27 cellular contexts compared by ENCODE assay signal in the genomic region with DNA sequence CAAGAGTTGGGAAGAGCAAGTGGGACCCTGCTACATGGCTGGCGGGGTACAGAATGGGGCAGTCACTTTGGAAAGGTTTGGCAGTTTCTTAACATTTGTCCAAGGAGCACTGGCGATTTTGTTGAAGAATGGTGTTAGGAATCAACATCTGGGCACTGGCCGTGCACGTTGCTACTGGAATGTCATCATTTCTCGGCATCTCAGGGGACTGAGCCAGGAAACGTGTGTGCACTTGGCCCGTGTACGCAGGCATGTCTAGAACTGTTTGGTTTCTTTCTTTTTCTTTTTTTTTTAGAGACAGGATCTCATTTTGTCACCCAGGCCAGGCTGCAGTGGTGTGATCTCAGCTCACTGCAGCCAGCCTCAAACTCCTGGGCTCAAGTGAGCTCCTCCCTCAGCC. TPM values are rescaled to one million over a fixed set of nuclear protein-coding genes. Genes with fewer than 3 reads are reported as not detected.
DNase-seq lines count a peak whose midpoint lies in the region; ATAC-seq and TF ChIP-seq lines count a peak whose summit lies in the region.
"Had no signal": no experiment of that assay in that cellular context is flagged by ENCODE, and none has a peak within 500 bp of the region (broad histone marks: within the 10 kb centered on the region; RNA-seq: fewer than 3 reads in every experiment).

No MANE protein-coding gene starts in this region.

- no peak for TF ChIP-seq CTCF in RWPE2 (IDR thresholded peaks at IDR 0.05; ENCODE audit: poor library complexity, severe bottlenecking)
- TF ChIP-seq CTCF in prostate gland (IDR thresholded peaks at IDR 0.05), result no peak
- no peak for TF ChIP-seq CTCF in heart right ventricle (IDR thresholded peaks at IDR 0.05)
- no peak for TF ChIP-seq CTCF in type B pancreatic cell (conservative IDR thresholded peaks at IDR 0.05)

- no peaks in the 10 kb centered on the region for H3K9me3 Mint-ChIP-seq in type B pancreatic cell
- H3K9me3 Mint-ChIP-seq: activated naive CD4-positive, alpha-beta T cell treated with anti-CD3 and anti-CD28 coated beads, Interleukin-2, amount 50 U/mL, for 72 hours; activated T-helper 1 cell treated with anti-CD3 and anti-CD28 coated beads, Interleukin-12 subunit alpha, Interleukin-12 subunit beta, Interleukin-2, Interleukin-4 antibody, amounts not matched to agents 30 ng/mL and 10 ng/mL and 1 ng/mL, durations not matched to agents 14 hours and 24 hours and 36 hours; CD8-positive, alpha-beta memory T cell; effector memory CD8-positive, alpha-beta T cell; nephron progenitor cell; stimulated activated naive B cell treated with anti-CD40 and anti-IgM and Interleukin-4, amounts not matched to agents 10 μg/mL and 1 μg/mL and 100 μg/mL, for 72 hours had no signal

- no peak overlapping the region for H3K4me3 Mint-ChIP-seq in type B pancreatic cell
- H3K4me3 Mint-ChIP-seq: activated CD4-positive, alpha-beta T cell treated with anti-CD3 and anti-CD28 coated beads for 36 hours; activated T-helper 1 cell treated with anti-CD3 and anti-CD28 coated beads, Interleukin-12 subunit alpha, Interleukin-12 subunit beta, Interleukin-2, Interleukin-4 antibody, amounts not matched to agents 30 ng/mL and 10 ng/mL and 1 ng/mL, durations not matched to agents 14 hours and 24 hours and 36 hours; effector memory CD8-positive, alpha-beta T cell; nephron progenitor cell; stimulated activated naive B cell treated with anti-CD40 and anti-IgM and Interleukin-4, amounts not matched to agents 10 μg/mL and 1 μg/mL and 100 μg/mL, for 72 hours had no signal

- no peak for TF ChIP-seq POLR2A in prostate gland (IDR thresholded peaks at IDR 0.05)

- no peaks in the 10 kb centered on the region for H4K20me1 ChIP-seq in BLaER1 treated with 17β-estradiol and CSF1 and Interleukin-3, amounts not matched to agents 10 nM and 100 nM

- H3K4me2 ChIP-seq in BLaER1 treated with 17β-estradiol and CSF1 and Interleukin-3, amounts not matched to agents 10 nM and 100 nM, result peak overlapping the region; percentile 1 to 82 (median 55); a peak in 19 of 22 replicates

- H3K4me3 ChIP-seq in BLaER1 treated with 17β-estradiol and CSF1 and Interleukin-3, amounts not matched to agents 10 nM and 100 nM, result 0 out of 20 replicates have a peak overlapping the region, but pooled peaks of 1 of the 10 experiments have one; percentile 1
- H3K4me3 ChIP-seq in RWPE2 (ENCODE audit: severe bottlenecking), result no peak overlapping the region
- no peak overlapping the region for H3K4me3 ChIP-seq in prostate gland
- H3K4me3 ChIP-seq in heart right ventricle, result no peak overlapping the region
- H3K4me3 ChIP-seq: SJCRH30, tibial nerve had no signal

- H3K9ac ChIP-seq in BLaER1 treated with 17β-estradiol and CSF1 and Interleukin-3, amounts not matched to agents 10 nM and 100 nM, result peak overlapping the region in 5 of 11 experiments; percentile 3 to 55 (median 27); a peak in 5 of 22 replicates

- H3K36me3 ChIP-seq in BLaER1 treated with 17β-estradiol and CSF1 and Interleukin-3, amounts not matched to agents 10 nM and 100 nM, result no peaks in the 10 kb centered on the region
- H3K36me3 ChIP-seq in RWPE2 (ENCODE audit: low read depth), result no peaks in the 10 kb centered on the region
- no peaks in the 10 kb centered on the region for H3K36me3 ChIP-seq in prostate gland
- no peaks in the 10 kb centered on the region for H3K36me3 ChIP-seq in heart right ventricle
- H3K36me3 ChIP-seq: SJCRH30, tibial nerve had no signal

- H3K27ac ChIP-seq in BLaER1 treated with 17β-estradiol and CSF1 and Interleukin-3, amounts not matched to agents 10 nM and 100 nM, result peak overlapping the region in 6 of 11 experiments; percentile 6 to 70 (median 54); a peak in 10 of 22 replicates
- H3K27ac ChIP-seq in RWPE2 (ENCODE audit: poor library complexity, severe bottlenecking) (no peak overlapping the region), prostate gland (peak overlapping the region; percentile 4 to 31), heart right ventricle (no peak overlapping the region)
- H3K27ac ChIP-seq: HL-60, SJCRH30, tibial nerve had no signal

- no peaks in the 10 kb centered on the region for H3K27me3 ChIP-seq in BLaER1 treated with 17β-estradiol and CSF1 and Interleukin-3, amounts not matched to agents 10 nM and 100 nM
- H3K27me3 ChIP-seq in RWPE2 (ENCODE audit: insufficient read depth, poor library complexity, severe bottlenecking) (no peaks in the 10 kb centered on the region), prostate gland (replicated peaks; ENCODE audit: insufficient read depth) (no peaks in the 10 kb centered on the region), heart right ventricle (no peaks in the 10 kb centered on the region)
- H3K27me3 ChIP-seq: SJCRH30, tibial nerve had no signal

- peaks cover 2% of the 10 kb centered on the region for H3K27me3 Mint-ChIP-seq in type B pancreatic cell
- H3K27me3 Mint-ChIP-seq: activated CD4-positive, alpha-beta T cell treated with anti-CD3 and anti-CD28 coated beads for 36 hours; CD8-positive, alpha-beta memory T cell; effector memory CD8-positive, alpha-beta T cell; stimulated activated naive B cell treated with anti-CD40 and anti-IgM and Interleukin-4, amounts not matched to agents 10 μg/mL and 1 μg/mL and 100 μg/mL, for 72 hours had no signal

- peaks cover 6% of the 10 kb centered on the region for H3K4me1 Mint-ChIP-seq in type B pancreatic cell (ENCODE audit: unreplicated experiment)

- peaks cover 0 to 7% (median 0%) of the 10 kb centered on the region in 11 experiments; a peak in 1 of 22 replicates for H3K9me3 ChIP-seq in BLaER1 treated with 17β-estradiol and CSF1 and Interleukin-3, amounts not matched to agents 10 nM and 100 nM (replicated peaks in 1 of 11)
- H3K9me3 ChIP-seq in RWPE2 (ENCODE audit: severe bottlenecking) (no peaks in the 10 kb centered on the region), prostate gland (no peaks in the 10 kb centered on the region), heart right ventricle (no peaks in the 10 kb centered on the region)
- H3K9me3 ChIP-seq: SJCRH30, tibial nerve had no signal

- ATAC-seq in RWPE2 (ENCODE audit: low read depth) (peak; percentile 44; the same call in 2 of the 3 replicates), heart right ventricle (no peak)
- ATAC-seq: activated CD4-positive, alpha-beta T cell treated with anti-CD3 and anti-CD28 coated beads for 36 hours; activated naive CD4-positive, alpha-beta T cell treated with anti-CD3 and anti-CD28 coated beads, Interleukin-2, amount 50 U/mL, for 72 hours; effector memory CD8-positive, alpha-beta T cell; left colon; PC-3; stimulated activated naive B cell treated with anti-CD40 and anti-IgM and Interleukin-4, amounts not matched to agents 10 μg/mL and 1 μg/mL and 100 μg/mL, for 72 hours had no signal

- H3K36me3 Mint-ChIP-seq in type B pancreatic cell, result no peaks in the 10 kb centered on the region
- H3K36me3 Mint-ChIP-seq: activated naive CD4-positive, alpha-beta T cell treated with anti-CD3 and anti-CD28 coated beads, Interleukin-2, amount 50 U/mL, for 72 hours; stimulated activated naive B cell treated with anti-CD40 and anti-IgM and Interleukin-4, amounts not matched to agents 10 μg/mL and 1 μg/mL and 100 μg/mL, for 72 hours had no signal

- no peak overlapping the region for H3K27ac Mint-ChIP-seq in type B pancreatic cell
- H3K27ac Mint-ChIP-seq: activated CD4-positive, alpha-beta T cell treated with anti-CD3 and anti-CD28 coated beads for 36 hours; activated naive CD4-positive, alpha-beta T cell treated with anti-CD3 and anti-CD28 coated beads, Interleukin-2, amount 50 U/mL, for 72 hours; activated T-helper 1 cell treated with anti-CD3 and anti-CD28 coated beads, Interleukin-12 subunit alpha, Interleukin-12 subunit beta, Interleukin-2, Interleukin-4 antibody, amounts not matched to agents 30 ng/mL and 10 ng/mL and 1 ng/mL, durations not matched to agents 14 hours and 24 hours and 36 hours; effector memory CD8-positive, alpha-beta T cell; nephron progenitor cell; stimulated activated naive B cell treated with anti-CD40 and anti-IgM and Interleukin-4, amounts not matched to agents 10 μg/mL and 1 μg/mL and 100 μg/mL, for 72 hours had no signal

- peaks cover 25 to 83% (median 73%) of the 10 kb centered on the region in 10 experiments for H3K4me1 ChIP-seq in BLaER1 treated with 17β-estradiol and CSF1 and Interleukin-3, amounts not matched to agents 10 nM and 100 nM
- H3K4me1 ChIP-seq in RWPE2 (ENCODE audit: insufficient read depth, poor library complexity, severe bottlenecking), result peaks cover 15% of the 10 kb centered on the region
- no peaks in the 10 kb centered on the region for H3K4me1 ChIP-seq in prostate gland (replicated peaks)
- peaks cover 0 to 18% (median 3%) of the 10 kb centered on the region in 9 donors for H3K4me1 ChIP-seq in heart right ventricle

- 16% methylated on average over 8 of the region's 8 CpGs for WGBS in prostate gland
- WGBS in heart right ventricle, 2 donors, result 48 to 55% methylated on average over 8 of the region's 8 CpGs

- DNase-seq in RWPE2 (ENCODE audit: low spot score) (no peak), fibroblast of gingiva (ENCODE audit: low read depth) (peak; percentile 85), prostate gland (ENCODE audit: low spot score) (peak; percentile 78), foreskin melanocyte (no peak), heart right ventricle (no peak), type B pancreatic cell (ENCODE audit: extremely low spot score, unreplicated experiment) (no peak)
- DNase-seq in activated CD8-positive, alpha-beta memory T cell treated with anti-CD3 and anti-CD28 coated beads, Interleukin-2, amount 50 U/mL, for 48 hours, result no peak
- DNase-seq: activated CD4-positive, alpha-beta T cell treated with anti-CD3 and anti-CD28 coated beads for 36 hours; CD8-positive, alpha-beta memory T cell; DMS53; effector memory CD8-positive, alpha-beta T cell; left colon; midbrain; MM.1S; NCI-H146; NCI-H226; nephron progenitor cell; PC-3; posterior cingulate gyrus; SJCRH30; stimulated activated CD4-positive, alpha-beta T cell treated with anti-CD3 and anti-CD28 coated beads, Interleukin-1b, Interleukin-23, amount 100 ng/mL, for 48 hours; stimulated activated naive B cell treated with anti-CD40 and anti-IgM and Interleukin-4, amounts not matched to agents 10 μg/mL and 1 μg/mL and 100 μg/mL, for 72 hours had no signal

- intact Hi-C loops in prostate gland (cut with DNase I), result no loop called here
- intact Hi-C loops in heart right ventricle (cut with DNase I), result no loop called here

RNA-seq across cellular contexts. Expression of gene FOXK2, which starts 17.3 kb away (rescaled TPM):
- total RNA-seq in prostate gland, result 10 to 100 TPM; 47.9 to 85.5 TPM
- 10 to 100 TPM; 27.5 to 66.6 (median 31.0) TPM for total RNA-seq in heart right ventricle
- polyA plus RNA-seq in heart right ventricle, result 10 to 100 TPM; 16.5 to 24.7 TPM
- 59.5 and 75.5 TPM in 2 replicates for total RNA-seq in type B pancreatic cell (ENCODE audit: low replicate concordance)

RNA-seq across cellular contexts. Expression of gene NARF, which starts 43.7 kb away (rescaled TPM):
- total RNA-seq in prostate gland (10 to 100 TPM; 38.4 to 68.1 TPM), heart right ventricle (10 to 100 TPM; 48.4 to 74.8 (median 60.4) TPM), type B pancreatic cell (ENCODE audit: low replicate concordance) (75.4 and 111 TPM in 2 replicates)
- polyA plus RNA-seq in heart right ventricle, result 100 to 1,000 TPM in 1 of 2 donors, 10 to 100 TPM in 1; 68.7 to 179 TPM

RNA-seq across cellular contexts. Expression of gene CYBC1, which starts 51.7 kb away (rescaled TPM):
- total RNA-seq in prostate gland (10 to 100 TPM; 74.3 to 81.8 TPM), heart right ventricle (10 to 100 TPM; 13.4 to 56.6 (median 20.5) TPM), type B pancreatic cell (ENCODE audit: low replicate concordance) (51.1 and 78.1 TPM in 2 replicates)
- polyA plus RNA-seq in heart right ventricle, result 10 to 100 TPM; 26.3 to 32.5 TPM

Comparison
In these comparisons a context has a peak if more than half of its experiments do, and no peak if none do; other contexts are left out.
1. H3K27ac ChIP-seq: peak in BLaER1 treated with 17β-estradiol and CSF1 and Interleukin-3, amounts not matched to agents 10 nM and 100 nM (6 of 11) and prostate gland (2 of 2); none in RWPE2 (single experiment) and heart right ventricle (0 of 10).
2. DNase-seq: peak in fibroblast of gingiva (single experiment) and prostate gland (single experiment); none in RWPE2 (single experiment), foreskin melanocyte (single experiment), heart right ventricle (0 of 2), activated CD8-positive, alpha-beta memory T cell treated with anti-CD3 and anti-CD28 coated beads, Interleukin-2, amount 50 U/mL, for 48 hours (single experiment) and type B pancreatic cell (single experiment).